ENCODE assay signal across 24 cellular contexts in genomic region chr1:58246549-58246948, GRCh38.
"Had no signal": no experiment of that assay in that cellular context is flagged by ENCODE, and none has a peak within 500 bp of the region (broad histone marks: within the 10 kb centered on the region; RNA-seq: fewer than 3 reads in every experiment).

No MANE protein-coding gene starts in this region.

- H3K4me1 ChIP-seq: colonic mucosa, foreskin keratinocyte had no signal

- H3K36me3 Mint-ChIP-seq: activated naive CD8-positive, alpha-beta T cell had no signal

- H3K27ac ChIP-seq: cardiac muscle cell, colonic mucosa, esophagus muscularis mucosa, foreskin keratinocyte, gastroesophageal sphincter had no signal

- H3K4me3 Mint-ChIP-seq: activated CD4-positive, alpha-beta memory T cell treated with anti-CD3 and anti-CD28 coated beads, Interleukin-2, amount 10 ng/mL, durations not matched to agents 7 days and 5 days; activated CD4-positive, alpha-beta T cell treated with anti-CD3 and anti-CD28 coated beads, Interleukin-2, amount 10 ng/mL, durations not matched to agents 7 days and 5 days; activated naive CD8-positive, alpha-beta T cell; activated T-cell treated with anti-CD3 and anti-CD28 coated beads, Interleukin-2, amount 50 U/mL, for 4 hours; activated T-helper 17 cell treated with anti-CD3 and anti-CD28 coated beads, Interleukin-2, amount 50 U/mL, for 72 hours had no signal

- H3K4me1 Mint-ChIP-seq: activated T-helper 17 cell treated with anti-CD3 and anti-CD28 coated beads, Interleukin-2, amount 50 U/mL, for 72 hours had no signal

- ATAC-seq: activated T-cell treated with anti-CD3 and anti-CD28 coated beads, Interleukin-2, amount 50 U/mL, for 4 hours; activated T-helper 17 cell treated with anti-CD3 and anti-CD28 coated beads, Interleukin-2, amount 50 U/mL, for 72 hours; foreskin keratinocyte; gastroesophageal sphincter had no signal

- H3K9me3 ChIP-seq: colonic mucosa, esophagus muscularis mucosa, gastroesophageal sphincter had no signal

- H3K4me3 ChIP-seq: cardiac muscle cell, colonic mucosa, esophagus muscularis mucosa, gastroesophageal sphincter had no signal

- FAIRE-seq: astrocyte had no signal

- H3K36me3 ChIP-seq: cardiac muscle cell, colonic mucosa, esophagus muscularis mucosa, gastroesophageal sphincter had no signal

- DNase-seq: activated CD4-positive, alpha-beta memory T cell treated with anti-CD3 and anti-CD28 coated beads, Interleukin-2, amount 10 ng/mL, durations not matched to agents 7 days and 5 days; activated CD4-positive, alpha-beta T cell treated with anti-CD3 and anti-CD28 coated beads for 1 hour; activated CD4-positive, alpha-beta T cell treated with anti-CD3 and anti-CD28 coated beads for 4 hours; activated CD4-positive, alpha-beta T cell treated with anti-CD3 and anti-CD28 coated beads, Interleukin-2, amount 10 ng/mL, durations not matched to agents 7 days and 5 days; activated CD4-positive, alpha-beta T cell treated with anti-CD3 and anti-CD28 coated beads, Interleukin-2, amount 50 U/mL, for 4 hours; activated effector memory CD4-positive, alpha-beta T cell treated with Interleukin-2 at 50 U/mL for 16 hours; activated gamma-delta T cell treated with Interleukin-2 at 50 U/mL for 16 hours; activated naive CD4-positive, alpha-beta T cell treated with anti-CD3 and anti-CD28 coated beads, Interleukin-2, amount 50 U/mL, for 16 hours; activated naive CD4-positive, alpha-beta T cell treated with Interleukin-2 at 50 U/mL for 16 hours; activated T-cell treated with anti-CD3 and anti-CD28 coated beads, Interleukin-2, amount 50 U/mL, for 4 hours; amniotic stem cell; anterior cingulate cortex; central memory CD4-positive, alpha-beta T cell; cerebellar nuclear complex; colonic mucosa; effector CD8-positive, alpha-beta T cell; foreskin keratinocyte; T-helper 2 cell had no signal

- H3K9me3 Mint-ChIP-seq: activated CD4-positive, alpha-beta memory T cell treated with anti-CD3 and anti-CD28 coated beads, Interleukin-2, amount 10 ng/mL, durations not matched to agents 7 days and 5 days; activated CD4-positive, alpha-beta T cell treated with anti-CD3 and anti-CD28 coated beads, Interleukin-2, amount 10 ng/mL, durations not matched to agents 7 days and 5 days; activated T-cell treated with anti-CD3 and anti-CD28 coated beads, Interleukin-2, amount 50 U/mL, for 4 hours; activated T-helper 17 cell treated with anti-CD3 and anti-CD28 coated beads, Interleukin-2, amount 50 U/mL, for 72 hours had no signal

- H3K27ac Mint-ChIP-seq: activated CD4-positive, alpha-beta memory T cell treated with anti-CD3 and anti-CD28 coated beads, Interleukin-2, amount 10 ng/mL, durations not matched to agents 7 days and 5 days; activated CD4-positive, alpha-beta T cell treated with anti-CD3 and anti-CD28 coated beads, Interleukin-2, amount 10 ng/mL, durations not matched to agents 7 days and 5 days; activated naive CD8-positive, alpha-beta T cell; activated T-helper 17 cell treated with anti-CD3 and anti-CD28 coated beads, Interleukin-2, amount 50 U/mL, for 72 hours had no signal
